ENCODE assay signal across 18 cellular contexts in the genomic region with DNA sequence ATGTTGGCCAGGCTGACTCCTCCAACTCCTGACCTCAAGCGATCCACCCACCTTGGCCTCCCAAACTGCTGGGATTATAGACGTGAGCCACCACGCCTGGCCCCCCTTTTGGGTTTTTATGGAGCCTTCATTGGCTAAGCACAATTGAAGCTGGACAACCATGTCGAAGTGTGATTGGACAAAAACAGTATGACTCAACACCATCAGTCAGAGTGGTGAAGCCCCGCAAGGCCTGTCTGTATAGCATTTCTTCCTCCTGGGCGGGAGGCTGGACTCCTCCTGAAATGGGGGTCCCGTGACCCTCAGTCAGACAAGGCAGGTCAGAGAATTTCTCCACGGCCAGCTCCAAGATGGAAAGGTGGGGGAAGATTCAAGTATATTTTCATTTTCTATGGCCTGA. TPM values are rescaled to one million over a fixed set of nuclear protein-coding genes. Genes with fewer than 3 reads are reported as not detected.
A peak's percentile ranks its signal among the peaks of the same experiment; 100 is the strongest.
DNase-seq lines count a peak whose midpoint lies in the region; TF ChIP-seq lines count a peak whose summit lies in the region.
"Had no signal": no experiment of that assay in that cellular context is flagged by ENCODE, and none has a peak within 500 bp of the region (broad histone marks: within the 10 kb centered on the region; RNA-seq: fewer than 3 reads in every experiment).

No MANE protein-coding gene starts in this region.

- no peak overlapping the region for H2AFZ ChIP-seq in osteoblast (ENCODE audit: low read length)

- peaks cover 2% of the 10 kb centered on the region for H4K20me1 ChIP-seq in osteoblast (ENCODE audit: insufficient read depth, low read length)

- DNase-seq in EH (ENCODE audit: low read depth) (peak; percentile 33), LHCN-M2 (ENCODE audit: low read depth) (peak; percentile 11), brain microvascular endothelial cell (no peak), osteoblast (ENCODE audit: insufficient read length, low spot score, missing footprints) (peak; percentile 91), HUDEP-2 (lab: John Stamatoyannopoulos, UW; ENCODE audit: unreplicated experiment in 76 of 76) (no peak), DMS153 (lab: John Stamatoyannopoulos, UW) (no peak)
- no peak for DNase-seq in activated CD4-positive, alpha-beta T cell treated with anti-CD3 and anti-CD28 coated beads, Interleukin-2, amount 50 U/mL, for 1 hour
- DNase-seq: activated CD4-positive, alpha-beta memory T cell treated with anti-CD3 and anti-CD28 coated beads, Interleukin-2, amount 10 ng/mL, durations not matched to agents 7 days and 5 days; effector memory CD4-positive, alpha-beta T cell; GOT3; NCI-H2107; NCI-H774; nucleus accumbens; SHP77; stimulated activated naive CD4-positive, alpha-beta T cell; T-helper 9 cell had no signal

- H3K9me3 ChIP-seq in osteoblast (ENCODE audit: low read depth, low read length) = no peaks in the 10 kb centered on the region
- H3K9me3 ChIP-seq: BLaER1 had no signal

- H3K27ac ChIP-seq in brain microvascular endothelial cell (peak overlapping the region; percentile 92), osteoblast (ENCODE audit: low read depth, low read length) (peak overlapping the region; percentile 89)
- H3K27ac ChIP-seq: BLaER1, foreskin keratinocyte had no signal

- peak overlapping the region; percentile 13 for H3K4me2 ChIP-seq in osteoblast (ENCODE audit: insufficient read depth, low read length)
- H3K4me2 ChIP-seq: BLaER1 had no signal

- peaks cover 23% of the 10 kb centered on the region for H3K4me1 ChIP-seq in osteoblast (ENCODE audit: insufficient read depth, low read length)

- H3K36me3 ChIP-seq in brain microvascular endothelial cell (replicated peaks) (no peaks in the 10 kb centered on the region), osteoblast (ENCODE audit: insufficient read depth, low read length) (no peaks in the 10 kb centered on the region)
- H3K36me3 ChIP-seq: BLaER1 had no signal

- in situ Hi-C loops in brain microvascular endothelial cell (cut with HindIII; ENCODE audit: low pct_ligation_motif_present, low sequenced_read_pairs) = no loop called here

- no peak for TF ChIP-seq CTCF in brain microvascular endothelial cell (IDR thresholded peaks at IDR 0.05; ENCODE audit: low read depth, low read length, missing control alignments)
- no peak for TF ChIP-seq CTCF in osteoblast (IDR thresholded peaks at IDR 0.05; ENCODE audit: extremely low read depth, low read depth, low read length)

- H3K4me3 ChIP-seq in brain microvascular endothelial cell (ENCODE audit: low read depth, low read length) (no peak overlapping the region), osteoblast (ENCODE audit: insufficient read depth, low read length) (no peak overlapping the region)
- H3K4me3 ChIP-seq: BLaER1 had no signal

- peaks cover 24% of the 10 kb centered on the region for H3K79me2 ChIP-seq in osteoblast (ENCODE audit: insufficient read depth, low read length)

- H3K27me3 ChIP-seq in brain microvascular endothelial cell (replicated peaks) = no peaks in the 10 kb centered on the region
- H3K27me3 ChIP-seq in osteoblast (ENCODE audit: insufficient read depth, low read length) = no peaks in the 10 kb centered on the region

RNA-seq across cellular contexts. Expression of a gene that starts 3.1 kb away (rescaled TPM):
- 51.7 and 60.7 TPM in 2 replicates for total RNA-seq in LHCN-M2 (2014; rRNA removed)
- 42.2 TPM for polyA plus RNA-seq in LHCN-M2 (2012)
- 24.5 and 29.3 TPM in 2 replicates for total RNA-seq in osteoblast

Comparison
In these comparisons a context has a peak if more than half of its experiments do, and no peak if none do; other contexts are left out.
1. DNase-seq: peak in EH (single experiment), LHCN-M2 (single experiment) and osteoblast (single experiment); none in brain microvascular endothelial cell (single experiment), HUDEP-2 (0 of 76), DMS153 (single experiment) and activated CD4-positive, alpha-beta T cell treated with anti-CD3 and anti-CD28 coated beads, Interleukin-2, amount 50 U/mL, for 1 hour (single experiment).